Comparison of ENCODE assay signal across 8 cellular contexts in the genomic region with DNA sequence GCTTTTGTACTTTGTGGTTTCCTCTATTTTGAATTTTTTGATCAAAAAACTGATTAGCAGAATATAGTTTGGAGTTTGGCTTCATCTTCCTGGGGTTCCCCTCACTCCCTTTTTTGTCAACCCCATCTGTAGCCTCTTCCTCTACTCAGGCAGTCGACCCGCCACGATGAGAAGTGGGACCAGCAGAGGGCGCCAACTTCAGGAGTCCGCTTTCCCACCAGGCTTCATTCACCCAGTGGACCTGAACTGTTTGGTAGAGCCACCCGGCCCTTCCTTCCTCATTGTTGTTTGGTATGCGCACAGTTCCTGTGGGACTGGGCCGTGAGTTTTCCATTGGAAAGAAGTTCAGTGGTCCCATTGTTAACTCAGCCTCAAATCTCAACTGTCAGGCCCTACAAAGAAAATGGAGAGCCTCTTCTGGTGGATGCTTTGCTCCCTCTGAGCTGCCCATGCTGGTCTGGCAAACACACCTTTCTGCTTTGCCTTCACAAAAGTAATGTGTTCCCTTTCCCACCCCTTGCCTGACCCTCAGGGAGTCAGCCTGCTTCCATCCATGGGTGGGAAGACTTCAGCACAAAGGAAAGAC. TPM values are rescaled to one million over a fixed set of nuclear protein-coding genes. Genes with fewer than 3 reads are reported as not detected.
DNase-seq lines count a peak whose midpoint lies in the region; ATAC-seq, FAIRE-seq and TF ChIP-seq lines count a peak whose summit lies in the region.

No MANE protein-coding gene starts in this region.

- H2AFZ ChIP-seq in parathyroid adenoma, result no peak overlapping the region

- peak overlapping the region; percentile 49 for H3K4me3 Mint-ChIP-seq in activated T-helper 2 cell treated with anti-CD3 and anti-CD28 coated beads, Interferon-gamma antibody, Interleukin-2, Interleukin-4, amounts not matched to agents 10 μg/mL and 5 μg/mL and 100 μg/mL, durations not matched to agents 14 hours and 24 hours and 36 hours (ENCODE audit: low read depth)

- no peak overlapping the region for H3K4me2 ChIP-seq in parathyroid adenoma (ENCODE audit: low read length)

- WGBS in tibial nerve, 2 donors, result 25 to 27% methylated on average over 8 of the region's 8 CpGs

- H3K4me1 Mint-ChIP-seq in activated T-helper 2 cell treated with anti-CD3 and anti-CD28 coated beads, Interferon-gamma antibody, Interleukin-2, Interleukin-4, amounts not matched to agents 10 μg/mL and 5 μg/mL and 100 μg/mL, durations not matched to agents 14 hours and 24 hours and 36 hours (ENCODE audit: low read depth), result peaks cover 53% of the 10 kb centered on the region

- no peaks in the 10 kb centered on the region for H3K27me3 Mint-ChIP-seq in activated T-helper 2 cell treated with anti-CD3 and anti-CD28 coated beads, Interferon-gamma antibody, Interleukin-2, Interleukin-4, amounts not matched to agents 10 μg/mL and 5 μg/mL and 100 μg/mL, durations not matched to agents 14 hours and 24 hours and 36 hours (ENCODE audit: low read depth)

- DNase-seq in ACHN, result peak; percentile 66
- peak; percentile 48 for DNase-seq in GM18507 (ENCODE audit: extremely low spot score, insufficient read length, low read depth)
- DNase-seq in RKO (ENCODE audit: low spot score), result peak; percentile 34
- peak; percentile 72 for DNase-seq in activated T-helper 2 cell treated with anti-CD3 and anti-CD28 coated beads, Interferon-gamma antibody, Interleukin-2, Interleukin-4, amounts not matched to agents 10 μg/mL and 5 μg/mL and 100 μg/mL, durations not matched to agents 14 hours and 24 hours and 36 hours (ENCODE audit: low spot score)
- no peak for DNase-seq in foreskin keratinocyte
- peak; percentile 67 to 80 for DNase-seq in tibial nerve (ENCODE audit: low spot score in 2 of 2)

- H3K27ac Mint-ChIP-seq in activated T-helper 2 cell treated with anti-CD3 and anti-CD28 coated beads, Interferon-gamma antibody, Interleukin-2, Interleukin-4, amounts not matched to agents 10 μg/mL and 5 μg/mL and 100 μg/mL, durations not matched to agents 14 hours and 24 hours and 36 hours, result peak overlapping the region; percentile 91

- intact Hi-C loops in activated T-helper 2 cell treated with anti-CD3 and anti-CD28 coated beads, Interferon-gamma antibody, Interleukin-2, Interleukin-4, amounts not matched to agents 10 μg/mL and 5 μg/mL and 100 μg/mL, durations not matched to agents 14 hours and 24 hours and 36 hours (cut with micrococcal nuclease), result loop anchor here (1.0 to 5.0 kb wide), 3 partner anchors 15 to 126 kb away; a partner anchor contains a TSS

- peaks cover 66% of the 10 kb centered on the region for H3K36me3 Mint-ChIP-seq in activated T-helper 2 cell treated with anti-CD3 and anti-CD28 coated beads, Interferon-gamma antibody, Interleukin-2, Interleukin-4, amounts not matched to agents 10 μg/mL and 5 μg/mL and 100 μg/mL, durations not matched to agents 14 hours and 24 hours and 36 hours (ENCODE audit: low read depth)

- no peaks in the 10 kb centered on the region for H3K9me3 ChIP-seq in parathyroid adenoma (ENCODE audit: control insufficient read depth, low read length)
- no peaks in the 10 kb centered on the region for H3K9me3 ChIP-seq in tibial nerve

- H3K27me3 ChIP-seq in foreskin keratinocyte, result no peaks in the 10 kb centered on the region
- no peaks in the 10 kb centered on the region for H3K27me3 ChIP-seq in parathyroid adenoma (ENCODE audit: control insufficient read depth, insufficient read depth, low read length)
- H3K27me3 ChIP-seq in tibial nerve, result no peaks in the 10 kb centered on the region

- no peak overlapping the region for H3K4me3 ChIP-seq in parathyroid adenoma (ENCODE audit: low read depth, low read length)
- no peak overlapping the region for H3K4me3 ChIP-seq in tibial nerve

- H3K9ac ChIP-seq in parathyroid adenoma, result no peak overlapping the region

- no peak for TF ChIP-seq POLR2A in tibial nerve (IDR thresholded peaks at IDR 0.05)

- H3K4me1 ChIP-seq in foreskin keratinocyte (no peaks in the 10 kb centered on the region), parathyroid adenoma (no peaks in the 10 kb centered on the region), tibial nerve (peaks cover 0 to 23% (median 3%) of the 10 kb centered on the region in 4 donors)

- TF ChIP-seq CTCF in foreskin keratinocyte (conservative IDR thresholded peaks at IDR 0.05) (peak; percentile 71), parathyroid adenoma (IDR thresholded peaks at IDR 0.05) (peak; percentile 71), tibial nerve (IDR thresholded peaks at IDR 0.05) (peak; percentile 48 to 69 (median 66))

- H3K36me3 ChIP-seq in parathyroid adenoma (ENCODE audit: control insufficient read depth, insufficient read depth, low read length), result no peaks in the 10 kb centered on the region
- H3K36me3 ChIP-seq in tibial nerve, result peaks cover 0 to 76% (median 35%) of the 10 kb centered on the region in 3 donors

- no peaks in the 10 kb centered on the region for H3K9me3 Mint-ChIP-seq in activated T-helper 2 cell treated with anti-CD3 and anti-CD28 coated beads, Interferon-gamma antibody, Interleukin-2, Interleukin-4, amounts not matched to agents 10 μg/mL and 5 μg/mL and 100 μg/mL, durations not matched to agents 14 hours and 24 hours and 36 hours

- in situ Hi-C loops in ACHN (cut with HindIII; ENCODE audit: low pct_ligation_motif_present, low pct_unique_long_range_greater_than_20kb, low sequenced_read_pairs), result loop anchor here (10.0 kb wide), 1 partner anchor 72 kb away; no protein-coding TSS in a partner anchor

- ATAC-seq in foreskin keratinocyte, result peak; percentile 46
- no peak for ATAC-seq in GM18498 (IDR thresholded peaks at IDR 0.05; ENCODE audit: unreplicated experiment)

- peak; percentile 52 for FAIRE-seq in GM18507 (lab: Jason Lieb, UNC)

- H3K79me2 ChIP-seq in parathyroid adenoma, result no peaks in the 10 kb centered on the region

- no peak for TF ChIP-seq EP300 in tibial nerve (IDR thresholded peaks at IDR 0.05)

- H3K27ac ChIP-seq in foreskin keratinocyte, result no peak overlapping the region
- H3K27ac ChIP-seq in parathyroid adenoma, result no peak overlapping the region
- peak overlapping the region in 2 of 4 donors; percentile 54 to 61 for H3K27ac ChIP-seq in tibial nerve

RNA-seq across cellular contexts. Expression of a gene that starts 21.7 kb away (rescaled TPM):
- 405 and 431 TPM in 2 replicates for total RNA-seq in activated T-helper 2 cell treated with anti-CD3 and anti-CD28 coated beads, Interferon-gamma antibody, Interleukin-2, Interleukin-4, amounts not matched to agents 10 μg/mL and 5 μg/mL and 100 μg/mL, durations not matched to agents 14 hours and 24 hours and 36 hours
- total RNA-seq in foreskin keratinocyte (391 and 403 TPM in 2 replicates), tibial nerve (100 to 1,000 TPM; 284 to 404 (median 325) TPM)
- polyA plus RNA-seq in foreskin keratinocyte, result 306 and 343 TPM in 2 replicates

RNA-seq across cellular contexts. Expression of a gene that starts 55.9 kb away (rescaled TPM):
- total RNA-seq in activated T-helper 2 cell treated with anti-CD3 and anti-CD28 coated beads, Interferon-gamma antibody, Interleukin-2, Interleukin-4, amounts not matched to agents 10 μg/mL and 5 μg/mL and 100 μg/mL, durations not matched to agents 14 hours and 24 hours and 36 hours, result 36.2 and 38.0 TPM in 2 replicates
- total RNA-seq in foreskin keratinocyte, result 9.5 and 10.6 TPM in 2 replicates
- 3.8 and 4.2 TPM in 2 replicates for polyA plus RNA-seq in foreskin keratinocyte
- 10 to 100 TPM; 48.3 to 64.2 (median 58.9) TPM for total RNA-seq in tibial nerve

Comparison
In these comparisons a context has a peak if more than half of its experiments do, and no peak if none do; other contexts are left out.
1. DNase-seq: peak in ACHN (single experiment), GM18507 (single experiment), RKO (single experiment), activated T-helper 2 cell treated with anti-CD3 and anti-CD28 coated beads, Interferon-gamma antibody, Interleukin-2, Interleukin-4, amounts not matched to agents 10 μg/mL and 5 μg/mL and 100 μg/mL, durations not matched to agents 14 hours and 24 hours and 36 hours (single experiment) and tibial nerve (2 of 2); none in foreskin keratinocyte (0 of 2).
2. Peak in every context shown above with its lines, with median percentiles within 50 percentile points of each other: CTCF ChIP-seq.